ENCODE assay signal across 1 cellular context in genomic region chr10:132958886-132959295, GRCh38.
TF ChIP-seq lines count a peak whose summit lies in the region.

No MANE protein-coding gene starts in this region.

TF ChIP-seq in HepG2, 621 proteins besides CTCF, POLR2A, EP300 and RAD21 (continued from another document):
- TF ChIP-seq ZNF687 (CRISPR knock-in tag; IDR thresholded peaks at IDR 0.05) (no peak), ZNF597 (CRISPR knock-in tag; IDR thresholded peaks at IDR 0.05) (no peak), GPN1 (CRISPR knock-in tag; IDR thresholded peaks at IDR 0.05; ENCODE audit: borderline replicate concordance) (no peak), ZNF607 (CRISPR knock-in tag; IDR thresholded peaks at IDR 0.05; ENCODE audit: borderline replicate concordance) (no peak), HDAC6 (IDR thresholded peaks at IDR 0.05; ENCODE audit: low read depth, low read length) (no peak), STAT6 (CRISPR knock-in tag; IDR thresholded peaks at IDR 0.05; ENCODE audit: borderline replicate concordance) (no peak)
